29 cellular contexts compared by ENCODE assay signal in genomic region chr2:80348078-80348477, GRCh38. TPM values are rescaled to one million over a fixed set of nuclear protein-coding genes. Genes with fewer than 3 reads are reported as not detected.
"Had no signal": no experiment of that assay in that cellular context is flagged by ENCODE, and none has a peak within 500 bp of the region (broad histone marks: within the 10 kb centered on the region; RNA-seq: fewer than 3 reads in every experiment).

No MANE protein-coding gene starts in this region.

- DNase-seq: stimulated activated CD4-positive, alpha-beta T cell treated with anti-CD3 and anti-CD28 coated beads, Interleukin-2, amount 100 ng/mL, for 48 hours; stimulated activated CD4-positive, alpha-beta T cell treated with anti-CD3 and anti-CD28 coated beads, Interleukin-4, amount 100 ng/mL, for 1 hour; stimulated activated CD4-positive, alpha-beta T cell treated with anti-CD3 and anti-CD28 coated beads, Interleukin-4, amount 100 ng/mL, for 24 hours; stimulated activated CD4-positive, alpha-beta T cell treated with anti-CD3 and anti-CD28 coated beads, Interleukin-4, amount 100 ng/mL, for 4 hours; stimulated activated CD8-positive, alpha-beta memory T cell treated with anti-CD3 and anti-CD28 coated beads, Interleukin-4, amount 100 ng/mL, for 48 hours; stimulated activated naive B cell treated with anti-CD40 and anti-IgM and Interleukin-4, amounts not matched to agents 10 μg/mL and 1 μg/mL and 100 μg/mL, for 72 hours; stimulated activated naive CD4-positive, alpha-beta T cell; stimulated activated naive CD4-positive, alpha-beta T cell treated with Interleukin-2 at 50 U/mL for 16 hours; stimulated activated naive CD8-positive, alpha-beta T cell treated with anti-CD3 and anti-CD28 coated beads, Interleukin-15, amount 100 ng/mL, for 72 hours; stimulated activated naive CD8-positive, alpha-beta T cell treated with anti-CD3 and anti-CD28 coated beads, Interleukin-15, Interleukin-2, amounts not matched to agents 100 U/mL and 50 U/mL, for 24 hours; stomach; substantia nigra; testis; thyroid gland; tibial artery; transverse colon; trophoblast cell; upper lobe of left lung; upper lobe of right lung; uterus had no signal

- H3K4me1 Mint-ChIP-seq: stimulated activated effector memory CD8-positive, alpha-beta T cell treated with anti-CD3 and anti-CD28 coated beads, Interleukin-12 subunit alpha, Interleukin-12 subunit beta, amount 100 ng/mL, for 72 hours; stimulated activated memory B cell treated with anti-CD40 and anti-IgM and Interleukin-4, amounts not matched to agents 10 μg/mL and 1 μg/mL and 100 μg/mL, for 72 hours; stimulated activated naive B cell treated with anti-CD40 and anti-IgM and Interleukin-4, amounts not matched to agents 10 μg/mL and 1 μg/mL and 100 μg/mL, for 72 hours; stimulated activated naive CD8-positive, alpha-beta T cell treated with anti-CD3 and anti-CD28 coated beads, Interleukin-15, amount 100 ng/mL, for 72 hours had no signal

- H3K4me3 ChIP-seq: stomach, suprapubic skin, testis, thoracic aorta, thyroid gland, tibial artery, transverse colon, upper lobe of left lung, upper lobe of right lung, uterus, vagina had no signal

- ATAC-seq: stimulated activated effector memory CD8-positive, alpha-beta T cell treated with anti-CD3 and anti-CD28 coated beads, Interleukin-12 subunit alpha, Interleukin-12 subunit beta, amount 100 ng/mL, for 72 hours; stimulated activated memory B cell treated with anti-CD40 and anti-IgM and Interleukin-4, amounts not matched to agents 10 μg/mL and 1 μg/mL and 100 μg/mL, for 72 hours; stimulated activated naive B cell treated with anti-CD40 and anti-IgM and Interleukin-4, amounts not matched to agents 10 μg/mL and 1 μg/mL and 100 μg/mL, for 72 hours; stimulated activated naive CD8-positive, alpha-beta T cell treated with anti-CD3 and anti-CD28 coated beads, Interleukin-15, amount 100 ng/mL, for 72 hours; stimulated activated naive CD8-positive, alpha-beta T cell treated with anti-CD3 and anti-CD28 coated beads, Interleukin-15, Interleukin-2, amounts not matched to agents 100 U/mL and 50 U/mL, for 24 hours; upper lobe of right lung had no signal

- H3K27ac Mint-ChIP-seq: stimulated activated effector memory CD8-positive, alpha-beta T cell treated with anti-CD3 and anti-CD28 coated beads, Interleukin-12 subunit alpha, Interleukin-12 subunit beta, amount 100 ng/mL, for 72 hours; stimulated activated memory B cell treated with anti-CD40 and anti-IgM and Interleukin-4, amounts not matched to agents 10 μg/mL and 1 μg/mL and 100 μg/mL, for 72 hours; stimulated activated naive B cell treated with anti-CD40 and anti-IgM and Interleukin-4, amounts not matched to agents 10 μg/mL and 1 μg/mL and 100 μg/mL, for 72 hours; stimulated activated naive CD8-positive, alpha-beta T cell treated with anti-CD3 and anti-CD28 coated beads, Interleukin-15, amount 100 ng/mL, for 72 hours; stimulated activated naive CD8-positive, alpha-beta T cell treated with anti-CD3 and anti-CD28 coated beads, Interleukin-15, Interleukin-2, amounts not matched to agents 100 ng/mL and 50 ng/mL, for 24 hours; type B pancreatic cell had no signal

- H3K27ac ChIP-seq: stomach, suprapubic skin, testis, thoracic aorta, thyroid gland, tibial artery, transverse colon, upper lobe of left lung, upper lobe of right lung, uterus, vagina had no signal

- H3K27me3 Mint-ChIP-seq: stimulated activated memory B cell treated with anti-CD40 and anti-IgM and Interleukin-4, amounts not matched to agents 10 μg/mL and 1 μg/mL and 100 μg/mL, for 72 hours; stimulated activated naive B cell treated with anti-CD40 and anti-IgM and Interleukin-4, amounts not matched to agents 10 μg/mL and 1 μg/mL and 100 μg/mL, for 72 hours; stimulated activated naive CD8-positive, alpha-beta T cell treated with anti-CD3 and anti-CD28 coated beads, Interleukin-15, amount 100 ng/mL, for 72 hours; stimulated activated naive CD8-positive, alpha-beta T cell treated with anti-CD3 and anti-CD28 coated beads, Interleukin-15, Interleukin-2, amounts not matched to agents 100 ng/mL and 50 ng/mL, for 24 hours had no signal

- H3K4me1 ChIP-seq: stomach, suprapubic skin, testis, thyroid gland, tibial artery, transverse colon, upper lobe of left lung, upper lobe of right lung, uterus, vagina had no signal

- H3K4me3 Mint-ChIP-seq: stimulated activated effector memory CD8-positive, alpha-beta T cell treated with anti-CD3 and anti-CD28 coated beads, Interleukin-12 subunit alpha, Interleukin-12 subunit beta, amount 100 ng/mL, for 72 hours; stimulated activated memory B cell treated with anti-CD40 and anti-IgM and Interleukin-4, amounts not matched to agents 10 μg/mL and 1 μg/mL and 100 μg/mL, for 72 hours; stimulated activated naive B cell treated with anti-CD40 and anti-IgM and Interleukin-4, amounts not matched to agents 10 μg/mL and 1 μg/mL and 100 μg/mL, for 72 hours; stimulated activated naive CD8-positive, alpha-beta T cell treated with anti-CD3 and anti-CD28 coated beads, Interleukin-15, amount 100 ng/mL, for 72 hours; stimulated activated naive CD8-positive, alpha-beta T cell treated with anti-CD3 and anti-CD28 coated beads, Interleukin-15, Interleukin-2, amounts not matched to agents 100 ng/mL and 50 ng/mL, for 24 hours; type B pancreatic cell had no signal

- H3K36me3 Mint-ChIP-seq: stimulated activated effector memory CD8-positive, alpha-beta T cell treated with anti-CD3 and anti-CD28 coated beads, Interleukin-12 subunit alpha, Interleukin-12 subunit beta, amount 100 ng/mL, for 72 hours; stimulated activated memory B cell treated with anti-CD40 and anti-IgM and Interleukin-4, amounts not matched to agents 10 μg/mL and 1 μg/mL and 100 μg/mL, for 72 hours; stimulated activated naive B cell treated with anti-CD40 and anti-IgM and Interleukin-4, amounts not matched to agents 10 μg/mL and 1 μg/mL and 100 μg/mL, for 72 hours; type B pancreatic cell had no signal

- H3K9me3 ChIP-seq: stomach, suprapubic skin, testis, thoracic aorta, thyroid gland, tibial artery, transverse colon, upper lobe of left lung, upper lobe of right lung, uterus, vagina had no signal

- H3K9me3 Mint-ChIP-seq: type B pancreatic cell had no signal

- H3K27me3 ChIP-seq: stomach, suprapubic skin, testis, thyroid gland, tibial artery, transverse colon, upper lobe of left lung, upper lobe of right lung, uterus, vagina had no signal

- H3K36me3 ChIP-seq: stomach, suprapubic skin, thoracic aorta, thyroid gland, tibial artery, transverse colon, upper lobe of left lung, upper lobe of right lung, uterus, vagina had no signal

RNA-seq across cellular contexts. Expression of gene LRRTM1, which starts 43.5 kb away (rescaled TPM):
- total RNA-seq: subcutaneous adipose tissue, thoracic aorta, upper lobe of right lung, ureter had no signal
